1 cellular context compared by ENCODE assay signal in the genomic region with DNA sequence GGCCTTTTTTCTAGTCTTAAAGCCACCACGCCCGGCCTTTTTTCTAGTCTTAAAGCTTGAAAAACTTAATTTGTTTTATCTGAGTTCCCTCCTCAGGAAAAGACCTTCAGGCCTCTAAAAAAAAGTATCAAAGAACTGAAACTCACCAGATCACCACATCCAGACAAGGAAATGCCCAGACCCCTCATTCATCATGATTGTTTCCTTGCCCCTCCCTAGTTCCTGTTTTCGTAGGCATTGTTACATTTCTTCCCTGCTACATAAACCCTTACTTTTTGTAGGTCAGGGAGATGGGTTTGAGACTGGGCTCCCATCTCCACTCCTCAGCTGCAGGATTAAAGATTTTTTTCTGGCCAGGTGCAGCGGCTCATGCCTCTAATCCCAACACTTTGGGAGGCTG.
TF ChIP-seq lines count a peak whose summit lies in the region.

No MANE protein-coding gene starts in this region.

TF ChIP-seq in WTC11, 78 proteins besides CTCF, POLR2A, EP300 and RAD21 (continued from another document):
- TF ChIP-seq, protein P1, sequence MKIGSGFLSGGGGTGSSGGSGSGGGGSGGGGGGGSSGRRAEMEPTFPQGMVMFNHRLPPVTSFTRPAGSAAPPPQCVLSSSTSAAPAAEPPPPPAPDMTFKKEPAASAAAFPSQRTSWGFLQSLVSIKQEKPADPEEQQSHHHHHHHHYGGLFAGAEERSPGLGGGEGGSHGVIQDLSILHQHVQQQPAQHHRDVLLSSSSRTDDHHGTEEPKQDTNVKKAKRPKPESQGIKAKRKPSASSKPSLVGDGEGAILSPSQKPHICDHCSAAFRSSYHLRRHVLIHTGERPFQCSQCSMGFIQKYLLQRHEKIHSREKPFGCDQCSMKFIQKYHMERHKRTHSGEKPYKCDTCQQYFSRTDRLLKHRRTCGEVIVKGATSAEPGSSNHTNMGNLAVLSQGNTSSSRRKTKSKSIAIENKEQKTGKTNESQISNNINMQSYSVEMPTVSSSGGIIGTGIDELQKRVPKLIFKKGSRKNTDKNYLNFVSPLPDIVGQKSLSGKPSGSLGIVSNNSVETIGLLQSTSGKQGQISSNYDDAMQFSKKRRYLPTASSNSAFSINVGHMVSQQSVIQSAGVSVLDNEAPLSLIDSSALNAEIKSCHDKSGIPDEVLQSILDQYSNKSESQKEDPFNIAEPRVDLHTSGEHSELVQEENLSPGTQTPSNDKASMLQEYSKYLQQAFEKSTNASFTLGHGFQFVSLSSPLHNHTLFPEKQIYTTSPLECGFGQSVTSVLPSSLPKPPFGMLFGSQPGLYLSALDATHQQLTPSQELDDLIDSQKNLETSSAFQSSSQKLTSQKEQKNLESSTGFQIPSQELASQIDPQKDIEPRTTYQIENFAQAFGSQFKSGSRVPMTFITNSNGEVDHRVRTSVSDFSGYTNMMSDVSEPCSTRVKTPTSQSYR (CRISPR knock-in tag; IDR thresholded peaks at IDR 0.05), result no peak
- TF ChIP-seq NR2C2 (CRISPR knock-in tag; IDR thresholded peaks at IDR 0.05), result no peak
- TF ChIP-seq ZMAT4 (CRISPR knock-in tag; IDR thresholded peaks at IDR 0.05), result no peak
- TF ChIP-seq NFATC4 (CRISPR knock-in tag; IDR thresholded peaks at IDR 0.05), result no peak
